1 cellular context compared by ENCODE assay signal in genomic region chr10:93461807-93462178, GRCh38.
TF ChIP-seq lines count a peak whose summit lies in the region.

No MANE protein-coding gene starts in this region.

TF ChIP-seq in IMR-90, 13 proteins besides CTCF, POLR2A, EP300 and RAD21 (continued from another document):
- TF ChIP-seq USF2 (IDR thresholded peaks at IDR 0.05; ENCODE audit: low read depth, low read length) (no peak), RCOR1 (IDR thresholded peaks at IDR 0.05; ENCODE audit: insufficient replicate concordance, low read length) (no peak), MXI1 (IDR thresholded peaks at IDR 0.05; ENCODE audit: borderline replicate concordance, low read depth, low read length) (no peak)
